Comparison of ENCODE assay signal across 8 cellular contexts in the genomic region with DNA sequence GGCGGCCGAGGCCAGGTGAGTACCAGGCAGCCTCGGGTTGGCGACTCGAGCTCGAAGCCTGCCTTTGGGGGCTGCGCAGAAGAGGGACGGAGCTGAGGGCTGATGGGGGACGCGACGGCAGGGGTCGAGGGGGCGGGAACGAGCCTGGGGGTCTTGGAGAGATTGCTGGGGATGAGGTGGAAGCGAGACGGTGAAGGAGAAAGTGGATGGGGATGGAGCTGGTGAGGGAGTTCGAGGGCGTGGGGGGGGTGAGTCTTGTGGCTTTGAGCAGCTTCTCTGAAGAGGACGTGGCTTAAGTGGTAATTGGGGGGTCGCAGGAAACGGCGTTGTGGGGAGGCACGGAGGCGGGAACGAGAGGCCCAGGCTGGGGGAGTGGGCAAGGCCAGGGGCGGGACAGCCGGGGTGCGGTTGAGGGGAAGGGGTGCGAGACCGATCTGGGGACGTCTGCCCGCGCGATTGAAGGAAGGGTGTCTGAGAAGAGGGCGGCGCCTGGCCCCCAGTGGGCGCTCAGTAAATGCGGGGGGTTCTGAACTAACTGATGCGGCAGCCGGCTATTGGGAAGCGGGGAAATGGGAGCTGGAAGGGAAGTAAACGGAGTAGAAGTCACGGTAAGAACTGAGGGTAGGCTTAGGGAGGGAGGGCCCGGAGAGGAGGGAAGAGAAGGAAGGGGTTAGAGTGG. TPM values are rescaled to one million over a fixed set of nuclear protein-coding genes. Genes with fewer than 3 reads are reported as not detected.
DNase-seq lines count a peak whose midpoint lies in the region; ATAC-seq, FAIRE-seq and TF ChIP-seq lines count a peak whose summit lies in the region.

No MANE protein-coding gene starts in this region.

- peak overlapping the region; percentile 75 for H3K14ac ChIP-seq in H9 (ENCODE audit: insufficient read depth, low read length)

- H4K91ac ChIP-seq in H9 (ENCODE audit: insufficient read length, low read depth, low read length): no peak overlapping the region

- H4K20me1 ChIP-seq in H9 (ENCODE audit: control insufficient read depth, insufficient read depth, insufficient read length): no peaks in the 10 kb centered on the region
- H4K20me1 ChIP-seq in GM12878 (ENCODE audit: control insufficient read depth, insufficient read depth): peaks cover 5% of the 10 kb centered on the region
- H4K20me1 ChIP-seq in keratinocyte (ENCODE audit: control insufficient read depth, extremely low read depth, insufficient read depth, low read length): peaks cover 4% of the 10 kb centered on the region

- no peak overlapping the region for H2AK5ac ChIP-seq in H9 (ENCODE audit: insufficient read length, low read length)

- H3K4me2 ChIP-seq in H9 (ENCODE audit: insufficient read depth, insufficient read length, low read length): peak overlapping the region; percentile 74
- H3K4me2 ChIP-seq in GM12878 (ENCODE audit: control insufficient read depth, insufficient read depth): peak overlapping the region; percentile 88
- H3K4me2 ChIP-seq in keratinocyte (ENCODE audit: control insufficient read depth, extremely low read depth, insufficient read depth, low read depth, low read length): peak overlapping the region; percentile 98

- H3K27me3 Mint-ChIP-seq in H9 (ENCODE audit: low read depth): no peaks in the 10 kb centered on the region; the same call in 1 of the 2 replicates

- H3K9ac ChIP-seq in H9 (ENCODE audit: extremely low read depth, insufficient read length, low read length) (peak overlapping the region; percentile 48), GM12878 (ENCODE audit: control insufficient read depth, insufficient read depth, low read length) (peak overlapping the region; percentile 83), keratinocyte (ENCODE audit: control insufficient read depth, extremely low read depth, insufficient read depth, low read length) (peak overlapping the region; percentile 91)

- no TSS peak for BruUV-seq in GM12878 (replicated peaks; lab: Mats Ljungman, UMichigan)

- intact Hi-C loops in GM12878 (cut with micrococcal nuclease; ENCODE audit: unreplicated experiment): loop anchor here (1.0 to 2.0 kb wide), 3 partner anchors 59 to 191 kb away; a partner anchor contains a TSS

- H3K79me2 ChIP-seq in H9 (ENCODE audit: insufficient read depth, low read length): peaks cover 16% of the 10 kb centered on the region; the same call in 1 of the 2 replicates
- peaks cover 91% of the 10 kb centered on the region for H3K79me2 ChIP-seq in GM12878 (ENCODE audit: control insufficient read depth, insufficient read depth, low read length)
- H3K79me2 ChIP-seq in keratinocyte (ENCODE audit: control insufficient read depth, insufficient read depth, low read length): peaks cover 72% of the 10 kb centered on the region

- H3K56ac ChIP-seq in H9 (ENCODE audit: insufficient read length, low read depth, low read length): no peak overlapping the region

- TF ChIP-seq RAD21 in GM12878 (IDR thresholded peaks at IDR 0.05; ENCODE audit: insufficient read depth, low read depth, low read length): no peak

- H3K4me1 Mint-ChIP-seq in H9: peaks cover 45 to 46% of the 10 kb centered on the region in 2 experiments

- WGBS in H9 (ENCODE audit: extremely low coverage, insufficient read length, low lambda C conversion rate): no CpG with 5 or more reads among the region's 44 CpGs
- under 1% methylated on average over 36 of the region's 44 CpGs for WGBS in GM12878 (ENCODE audit: insufficient coverage, insufficient replicate concordance, low lambda C conversion rate, missing lambda C conversion rate)

- dilution Hi-C loops in keratinocyte (cut with MboI; ENCODE audit: extremely low pct_ligation_motif_present, low sequenced_read_pairs): no loop called here

- no peaks in the 10 kb centered on the region for H3K9me3 Mint-ChIP-seq in H9

- no peak overlapping the region for H4K5ac ChIP-seq in H9 (ENCODE audit: insufficient read length, low read depth, low read length)

- TF ChIP-seq POLR2A in GM12878 (IDR thresholded peaks at IDR 0.05; ENCODE audit: low read depth, low read length): peak; percentile 5

- SMC1A ChIA-PET in GM12878 (lab: Charles Lee; ENCODE audit: uncharacterized antibody, unreplicated experiment): interaction anchor here (0.6 to 11.7 kb wide), 6 partner anchors 9 to 108 kb away, joined by 3 to 88 read pairs (median 4); no protein-coding TSS in a partner anchor

- no peak overlapping the region for H4K8ac ChIP-seq in H9 (replicated peaks; ENCODE audit: insufficient read length, low read depth, low read length)

- H3K23me2 ChIP-seq in H9 (ENCODE audit: insufficient read length, low read depth, low read length, poor library complexity, severe bottlenecking): peaks cover 9% of the 10 kb centered on the region

- no peak for ATAC-seq in GM12878
- ATAC-seq in GM18517 (IDR thresholded peaks at IDR 0.05; ENCODE audit: unreplicated experiment): no peak
- ATAC-seq in HG02642 (IDR thresholded peaks at IDR 0.05; ENCODE audit: poor library complexity, unreplicated experiment): no peak

- peaks cover 12 to 28% (median 19%) of the 10 kb centered on the region in 3 experiments for H3K36me3 Mint-ChIP-seq in H9 (ENCODE audit: insufficient read depth in 1 of 3, low read depth in 3 of 3)

- no peak overlapping the region for H2BK15ac ChIP-seq in H9 (ENCODE audit: low read depth, low read length)

- H3K4me3 ChIP-seq in GM12878 (peak overlapping the region; percentile 93), keratinocyte (ENCODE audit: control insufficient read depth in 2 of 3, extremely low read depth in 1 of 3, insufficient read depth in 2 of 3, low read depth in 1 of 3, low read length in 3 of 3) (peak overlapping the region; percentile 81 to 94 (median 85))

- no peak overlapping the region for H2BK12ac ChIP-seq in H9 (ENCODE audit: insufficient read length, low read depth, low read length)

- H2BK5ac ChIP-seq in H9 (ENCODE audit: insufficient read length, low read length): no peak overlapping the region

- CTCF ChIA-PET in GM12878 (lab: Yijun Ruan, JAX): interaction anchor here (0.6 to 2.3 kb wide), 8 partner anchors 8 to 206 kb away, joined by 3 to 7 read pairs (median 4); a partner anchor contains a TSS

- H3K9me3 ChIP-seq in H9 (ENCODE audit: control insufficient read depth, low read depth, low read length) (no peaks in the 10 kb centered on the region), GM12878 (replicated peaks; ENCODE audit: control insufficient read depth, insufficient read depth, low read length) (no peaks in the 10 kb centered on the region), keratinocyte (ENCODE audit: control insufficient read depth, low read depth, low read length) (no peaks in the 10 kb centered on the region)

- H3T11ph ChIP-seq in H9 (ENCODE audit: low read length): no peak overlapping the region

- peak overlapping the region; percentile 75 for H3K18ac ChIP-seq in H9 (ENCODE audit: insufficient read length, low read depth, low read length)

- no peak for TF ChIP-seq EP300 in GM12878 (IDR thresholded peaks at IDR 0.05; ENCODE audit: borderline replicate concordance in 1 of 2, control insufficient read depth in 1 of 2, low read depth in 2 of 2, low read length in 2 of 2)

- H2BK120ac ChIP-seq in H9 (ENCODE audit: low read depth, low read length, poor library complexity, severe bottlenecking): no peak overlapping the region

- H2BK20ac ChIP-seq in H9 (ENCODE audit: low read depth, low read length, poor library complexity, severe bottlenecking): no peak overlapping the region

- H2AFZ ChIP-seq in H9 (ENCODE audit: low read length) (no peak overlapping the region), GM12878 (ENCODE audit: control insufficient read depth, low read depth, low read length) (no peak overlapping the region), keratinocyte (ENCODE audit: control insufficient read depth, low read length) (peak overlapping the region; percentile 39)

- DNase-seq in ACHN (peak; percentile 35), H9 (no peak), T follicular helper cell (ENCODE audit: low read depth) (peak; percentile 17), GM12878 (ENCODE audit: low read depth, low spot score) (no peak), keratinocyte (ENCODE audit: low read depth, low spot score) (no peak)
- peak; percentile 53 to 56 for DNase-seq in stimulated activated CD4-positive, alpha-beta T cell treated with anti-CD3 and anti-CD28 coated beads, Interleukin-2, amount 100 ng/mL, for 24 hours

- no peak for TF ChIP-seq CTCF in H9 (conservative IDR thresholded peaks at IDR 0.05)
- TF ChIP-seq CTCF in GM12878 (IDR thresholded peaks at IDR 0.05 in 2 of 3, conservative IDR thresholded peaks at IDR 0.05 in 1 of 3; ENCODE audit: control insufficient read depth in 2 of 3, extremely low read depth in 1 of 3, insufficient read depth in 1 of 3, low read depth in 3 of 3, low read length in 3 of 3): 0 out of 6 replicates have a peak, but pooled peaks of 1 of the 3 experiments have one; percentile 2
- no peak for TF ChIP-seq CTCF in keratinocyte (optimal IDR thresholded peaks at IDR 0.05 in 1 of 3, IDR thresholded peaks at IDR 0.05 in 1 of 3, conservative IDR thresholded peaks at IDR 0.05 in 1 of 3; ENCODE audit: extremely low read depth in 1 of 3, insufficient read depth in 2 of 3, low read length in 3 of 3)

- H3K27ac Mint-ChIP-seq in H9: peak overlapping the region; percentile 38 to 97 (median 72); a peak in 4 of 7 replicates

- H3K4me3 Mint-ChIP-seq in H9: peak overlapping the region; percentile 94 to 99

- no peak overlapping the region for H3K27ac ChIP-seq in H9 (ENCODE audit: insufficient read length, low read depth, low read length)
- peak overlapping the region; percentile 87 for H3K27ac ChIP-seq in GM12878 (ENCODE audit: control insufficient read depth, insufficient read depth)
- peak overlapping the region; percentile 44 for H3K27ac ChIP-seq in keratinocyte (ENCODE audit: control insufficient read depth, insufficient read depth, low read length)

- peaks cover 8% of the 10 kb centered on the region for H3K79me1 ChIP-seq in H9 (ENCODE audit: insufficient read depth, low read depth, low read length, poor library complexity, severe bottlenecking)

- POLR2A ChIA-PET in GM12878 (lab: Charles Lee): interaction anchor here (0.6 to 8.5 kb wide), 11 partner anchors 7 to 415 kb away, joined by 3 to 111 read pairs (median 3); a partner anchor contains a TSS

- no peaks in the 10 kb centered on the region for H3K27me3 ChIP-seq in H9 (ENCODE audit: insufficient read depth, low read length)
- H3K27me3 ChIP-seq in GM12878 (replicated peaks in 1 of 2; ENCODE audit: control insufficient read depth in 2 of 2, insufficient read depth in 2 of 2, low read length in 1 of 2): no peaks in the 10 kb centered on the region
- no peaks in the 10 kb centered on the region for H3K27me3 ChIP-seq in keratinocyte (ENCODE audit: control insufficient read depth, extremely low read depth, insufficient read depth, low read length)

- RAD21 ChIA-PET in GM12878 (lab: Charles Lee; ENCODE audit: unreplicated experiment): interaction anchor here (0.6 to 7.7 kb wide), 9 partner anchors 34 to 356 kb away, joined by 3 to 91 read pairs (median 5); a partner anchor contains a TSS

- no peak overlapping the region for H3K4ac ChIP-seq in H9 (ENCODE audit: low read depth, low read length)

- H3K36me3 ChIP-seq in GM12878 (ENCODE audit: control insufficient read depth in 2 of 2, insufficient read depth in 2 of 2, low read length in 1 of 2): peaks cover 3% of the 10 kb centered on the region in 2 experiments; a peak in 2 of 4 replicates
- peaks cover 2 to 4% of the 10 kb centered on the region in 2 experiments for H3K36me3 ChIP-seq in keratinocyte (ENCODE audit: control insufficient read depth in 2 of 2, extremely low read depth in 1 of 2, insufficient read depth in 2 of 2, low read length in 2 of 2)

- H3K23ac ChIP-seq in H9 (ENCODE audit: insufficient read length, low read depth, low read length): no peak overlapping the region

- H3K4me1 ChIP-seq in H9 (ENCODE audit: insufficient read depth, low read length) (peaks cover 8% of the 10 kb centered on the region; the same call in 1 of the 2 replicates), GM12878 (ENCODE audit: control insufficient read depth, insufficient read depth, low read length) (peaks cover 36% of the 10 kb centered on the region), keratinocyte (ENCODE audit: control insufficient read depth, extremely low read depth, insufficient read depth, low read length) (peaks cover 44% of the 10 kb centered on the region)

- FAIRE-seq in GM12878 (lab: Jason Lieb, UNC) (no peak), keratinocyte (lab: Jason Lieb, UNC) (no peak)

- in situ Hi-C loops in ACHN (cut with HindIII; ENCODE audit: low pct_ligation_motif_present, low pct_unique_long_range_greater_than_20kb, low sequenced_read_pairs) (no loop called here), GM12878 (cut with MboI) (no loop called here)

- no peaks in the 10 kb centered on the region for H3K9me1 ChIP-seq in keratinocyte (ENCODE audit: control insufficient read depth, extremely low read depth, insufficient read depth, low read length)

RNA-seq across cellular contexts. Expression of a gene that starts 0.4 kb away (rescaled TPM):
- total RNA-seq in H9 (2021): 58.5 and 58.6 TPM in 2 replicates
- 555 and 589 TPM in 2 replicates for total RNA-seq in GM12878 (2013; cell fraction: nucleolus; rRNA removed)
- total RNA-seq in GM12878 (2014; rRNA removed): 66.4 and 77.3 TPM in 2 replicates
- total RNA-seq in GM12878 (2014; rRNA removed; fragmentation: Illumina TruSeq; extraction: Trizol): 38.1 and 42.6 TPM in 2 replicates
- 157 and 165 TPM in 2 replicates for total RNA-seq in GM12878 (2021)
- 65.2 TPM for polyA plus RNA-seq in GM12878 (2011; ENCODE audit: low read depth)
- 26.7 and 48.9 TPM in 2 replicates for polyA plus RNA-seq in GM12878 (2011; rRNA removed)
- 49.6 and 58.1 TPM in 2 replicates for polyA plus RNA-seq in GM12878 (2011; cell fraction: cytosol; rRNA removed)
- polyA plus RNA-seq in GM12878 (2011; cell fraction: nucleus; rRNA removed): 452 and 507 TPM in 2 replicates
- 174 and 191 TPM in 2 replicates for polyA plus RNA-seq in GM12878 (2012)
- 26.8 and 57.9 TPM in 2 replicates for polyA plus RNA-seq in GM12878 (2014; fragmentation: Illumina TruSeq; extraction: Trizol)
- polyA plus RNA-seq in GM12878 (2014; fragmentation: Nextera tagmentation; extraction: Ambion mirVana): 10 to 100 TPM in 1 of 2 experiments, 1 to 10 TPM in 1; 5.4 to 11.1 TPM
- 87.6 and 105 TPM in 2 replicates for polyA plus RNA-seq in GM12878 (2014; rRNA removed)
- polyA plus RNA-seq in GM12878 (2016; fragmentation: Nextera tagmentation; extraction: Ambion mirVana): 10 to 100 TPM; 25.4 to 32.8 TPM
- polyA minus RNA-seq in GM12878 (2011; rRNA and poly(A)+ RNA removed): 93.1 and 119 TPM in 2 replicates
- 59.6 and 66.5 TPM in 2 replicates for polyA minus RNA-seq in GM12878 (2011; cell fraction: cytosol; rRNA and poly(A)+ RNA removed)
- polyA minus RNA-seq in GM12878 (2011; cell fraction: nucleus; rRNA and poly(A)+ RNA removed): 106 and 154 TPM in 2 replicates
- 14.3 to 17.9 TPM (median 14.4 TPM) in 3 replicates for polyA plus RNA-seq in keratinocyte
- polyA plus RNA-seq in keratinocyte (2011; ENCODE audit: low read depth): 40.3 TPM
- 9.3 and 14.6 TPM in 2 replicates for polyA plus RNA-seq in keratinocyte (2011; cell fraction: cytosol; rRNA removed)
- 49.5 and 62.1 TPM in 2 replicates for polyA plus RNA-seq in keratinocyte (2011; cell fraction: nucleus; rRNA removed)
- 17.6 and 29.5 TPM in 2 replicates for polyA plus RNA-seq in keratinocyte (2012; ENCODE audit: low replicate concordance)
- polyA minus RNA-seq in keratinocyte: 34.1 to 67.6 TPM (median 42.6 TPM) in 3 replicates
- 48.5 TPM for polyA minus RNA-seq in keratinocyte (2011; cell fraction: cytosol; rRNA and poly(A)+ RNA removed)
- 45.9 and 52.1 TPM in 2 replicates for polyA minus RNA-seq in keratinocyte (2011; cell fraction: nucleus; rRNA and poly(A)+ RNA removed)

RNA-seq across cellular contexts. Expression of a gene that starts 0.7 kb away (rescaled TPM):
- total RNA-seq in H9 (2021) (27.8 and 29.4 TPM in 2 replicates), GM12878 (2014; rRNA removed) (15.4 and 22.7 TPM in 2 replicates), GM12878 (2014; rRNA removed; fragmentation: Illumina TruSeq; extraction: Trizol) (22.8 and 24.0 TPM in 2 replicates), GM12878 (2021) (32.0 and 36.8 TPM in 2 replicates)
- total RNA-seq in GM12878 (2013; cell fraction: nucleolus; rRNA removed): 14.2 and 16.9 TPM in 2 replicates
- 14.4 TPM for polyA plus RNA-seq in GM12878 (2011; ENCODE audit: low read depth)
- polyA plus RNA-seq in GM12878 (2011; rRNA removed) (21.3 and 24.6 TPM in 2 replicates), GM12878 (2014; fragmentation: Illumina TruSeq; extraction: Trizol) (33.1 and 37.2 TPM in 2 replicates), GM12878 (2014; fragmentation: Nextera tagmentation; extraction: Ambion mirVana) (10 to 100 TPM; 24.2 to 35.7 TPM), GM12878 (2014; rRNA removed) (34.6 and 37.4 TPM in 2 replicates), GM12878 (2016; fragmentation: Nextera tagmentation; extraction: Ambion mirVana) (10 to 100 TPM; 43.0 to 43.9 TPM), keratinocyte (4.1 to 8.8 TPM (median 8.1 TPM) in 3 replicates)
- 24.9 and 27.7 TPM in 2 replicates for polyA plus RNA-seq in GM12878 (2011; cell fraction: cytosol; rRNA removed)
- polyA plus RNA-seq in GM12878 (2011; cell fraction: nucleus; rRNA removed): 31.7 and 32.0 TPM in 2 replicates
- 16.4 and 17.9 TPM in 2 replicates for polyA plus RNA-seq in GM12878 (2012)
- polyA minus RNA-seq in GM12878 (2011; rRNA and poly(A)+ RNA removed): 10.3 and 10.8 TPM in 2 replicates
- 3.7 and 8.1 TPM in 2 replicates for polyA minus RNA-seq in GM12878 (2011; cell fraction: cytosol; rRNA and poly(A)+ RNA removed)
- 5.4 and 11.7 TPM in 2 replicates for polyA minus RNA-seq in GM12878 (2011; cell fraction: nucleus; rRNA and poly(A)+ RNA removed)
- polyA plus RNA-seq in keratinocyte (2011; ENCODE audit: low read depth): 3.3 TPM
- 3.1 and 3.8 TPM in 2 replicates for polyA plus RNA-seq in keratinocyte (2011; cell fraction: cytosol; rRNA removed)
- 3.3 and 3.7 TPM in 2 replicates for polyA plus RNA-seq in keratinocyte (2011; cell fraction: nucleus; rRNA removed)
- polyA plus RNA-seq in keratinocyte (2012; ENCODE audit: low replicate concordance): 1.8 and 7.7 TPM in 2 replicates
- 0.89 to 3.2 TPM (median 2.8 TPM) in 3 replicates for polyA minus RNA-seq in keratinocyte
- polyA minus RNA-seq in keratinocyte (2011; cell fraction: cytosol; rRNA and poly(A)+ RNA removed): 4.2 TPM
- polyA minus RNA-seq in keratinocyte (2011; cell fraction: nucleus; rRNA and poly(A)+ RNA removed): 0.47 and 1.1 TPM in 2 replicates

RNA-seq across cellular contexts. Expression of a gene that starts 49.4 kb away (rescaled TPM):
- total RNA-seq in H9 (2021) (12.0 and 12.6 TPM in 2 replicates), GM12878 (2014; rRNA removed) (0.40 and 0.54 TPM in 2 replicates), GM12878 (2014; rRNA removed; fragmentation: Illumina TruSeq; extraction: Trizol) (0.14 TPM in 1 of 2 replicates, not detected in the other), GM12878 (2021) (0.13 and 0.97 TPM in 2 replicates)
- total RNA-seq in GM12878 (2013; cell fraction: nucleolus; rRNA removed): 0.79 and 1.2 TPM in 2 replicates
- 0.29 TPM for polyA plus RNA-seq in GM12878 (2011; ENCODE audit: low read depth)
- polyA plus RNA-seq in GM12878 (2011; rRNA removed) (0.16 and 0.24 TPM in 2 replicates), GM12878 (2014; fragmentation: Illumina TruSeq; extraction: Trizol) (0.05 and 0.12 TPM in 2 replicates), GM12878 (2014; fragmentation: Nextera tagmentation; extraction: Ambion mirVana) (not detected), GM12878 (2014; rRNA removed) (0.83 and 1.1 TPM in 2 replicates), GM12878 (2016; fragmentation: Nextera tagmentation; extraction: Ambion mirVana) (under 1 TPM; 0.21 to 0.25 TPM), keratinocyte (0.35 to 1.3 TPM (median 0.38 TPM) in 3 replicates)
- 0.25 and 0.40 TPM in 2 replicates for polyA plus RNA-seq in GM12878 (2011; cell fraction: cytosol; rRNA removed)
- 0.88 and 0.89 TPM in 2 replicates for polyA plus RNA-seq in GM12878 (2011; cell fraction: nucleus; rRNA removed)
- 0.45 and 0.90 TPM in 2 replicates for polyA plus RNA-seq in GM12878 (2012)
- 0.22 and 0.26 TPM in 2 replicates for polyA minus RNA-seq in GM12878 (2011; rRNA and poly(A)+ RNA removed)
- polyA minus RNA-seq in GM12878 (2011; cell fraction: cytosol; rRNA and poly(A)+ RNA removed): not detected in 2 replicates
- 0.57 and 0.73 TPM in 2 replicates for polyA minus RNA-seq in GM12878 (2011; cell fraction: nucleus; rRNA and poly(A)+ RNA removed)
- polyA plus RNA-seq in keratinocyte (2011; ENCODE audit: low read depth): 0.42 TPM
- polyA plus RNA-seq in keratinocyte (2011; cell fraction: cytosol; rRNA removed): 0.40 TPM in 2 replicates
- 1.4 and 2.1 TPM in 2 replicates for polyA plus RNA-seq in keratinocyte (2011; cell fraction: nucleus; rRNA removed)
- polyA plus RNA-seq in keratinocyte (2012; ENCODE audit: low replicate concordance): 0.37 and 0.54 TPM in 2 replicates
- 0.53 to 3.2 TPM (median 0.77 TPM) in 3 replicates for polyA minus RNA-seq in keratinocyte
- not detected for polyA minus RNA-seq in keratinocyte (2011; cell fraction: cytosol; rRNA and poly(A)+ RNA removed)
- polyA minus RNA-seq in keratinocyte (2011; cell fraction: nucleus; rRNA and poly(A)+ RNA removed): 1.3 and 1.4 TPM in 2 replicates

Comparison
In these comparisons a context has a peak if more than half of its experiments do, and no peak if none do; other contexts are left out.
1. DNase-seq: peak in ACHN (single experiment), T follicular helper cell (single experiment) and stimulated activated CD4-positive, alpha-beta T cell treated with anti-CD3 and anti-CD28 coated beads, Interleukin-2, amount 100 ng/mL, for 24 hours (2 of 2); none in H9 (single experiment), GM12878 (single experiment) and keratinocyte (single experiment).
2. Peak in every context shown above with its lines, with median percentiles within 50 percentile points of each other: H3K4me2 ChIP-seq and H3K9ac ChIP-seq.